In the genomic region with DNA sequence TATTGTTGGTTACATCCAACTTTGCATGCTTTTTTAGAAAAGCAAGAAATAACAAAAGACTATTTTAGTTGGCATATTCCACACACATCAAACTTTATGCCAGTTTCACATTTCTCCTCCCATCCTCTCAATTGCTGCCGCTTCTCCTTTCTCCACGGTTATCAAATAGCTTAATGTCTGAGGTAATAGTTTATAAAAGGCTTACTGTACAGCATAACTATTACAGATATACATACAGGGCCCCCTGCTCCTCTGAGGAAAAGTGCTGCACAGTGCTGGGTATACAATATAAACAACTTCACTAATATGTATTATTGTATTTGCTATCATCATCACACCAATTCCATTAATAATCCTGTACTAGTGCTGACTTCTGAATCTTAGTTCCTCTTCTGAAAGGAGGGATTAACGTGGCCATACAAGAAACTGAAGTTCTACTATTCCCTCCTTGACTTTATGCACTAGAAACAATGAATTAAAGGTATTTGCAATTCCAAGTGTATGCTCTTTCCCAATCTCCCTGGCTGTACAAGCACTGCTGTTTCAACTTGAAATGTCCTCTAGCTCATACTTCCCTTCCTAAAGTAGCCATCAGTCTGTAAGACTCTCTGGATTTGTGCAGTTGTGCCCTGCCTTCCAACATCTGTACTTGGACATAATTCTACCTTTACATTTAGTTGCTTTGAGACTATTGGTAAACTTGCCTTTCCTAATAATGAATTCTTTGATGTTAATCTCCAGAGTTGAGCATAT, we compare ENCODE assay signal across 10 cellular contexts. TPM values are rescaled to one million over a fixed set of nuclear protein-coding genes. Genes with fewer than 3 reads are reported as not detected.
DNase-seq lines count a peak whose midpoint lies in the region; ATAC-seq and TF ChIP-seq lines count a peak whose summit lies in the region.
"Had no signal": no experiment of that assay in that cellular context is flagged by ENCODE, and none has a peak within 500 bp of the region (broad histone marks: within the 10 kb centered on the region; RNA-seq: fewer than 3 reads in every experiment).

No MANE protein-coding gene starts in this region.

- peak in 1 of 2 donors; percentile 9 for TF ChIP-seq POLR2A in thyroid gland (IDR thresholded peaks at IDR 0.05)

- 9 to 18% methylated on average over 3 of the region's 3 CpGs for WGBS in thyroid gland, 2 donors

- no peak for ATAC-seq in esophagus mucosa
- ATAC-seq: activated CD8-positive, alpha-beta memory T cell treated with anti-CD3 and anti-CD28 coated beads, Interleukin-2, amount 10 ng/mL, durations not matched to agents 7 days and 5 days; natural killer cell treated with Interleukin-12 subunit alpha and Interleukin-12 subunit beta and Interleukin-15 and Interleukin-18, amount 100 ng/mL, for 72 hours had no signal

- H3K4me3 ChIP-seq in iPS-20b (ENCODE audit: low read length) (peak overlapping the region; percentile 90), thyroid gland (replicated peaks in 1 of 3) (peak overlapping the region in 1 of 3 donors; percentile 87)

- no peaks in the 10 kb centered on the region for H3K9me3 ChIP-seq in iPS-20b (ENCODE audit: insufficient read depth, low read depth, low read length)
- no peaks in the 10 kb centered on the region for H3K9me3 ChIP-seq in thyroid gland

- H3K4me1 ChIP-seq in iPS-20b (ENCODE audit: insufficient read depth, low read length) (peaks cover 14% of the 10 kb centered on the region; the same call in 1 of the 2 replicates), thyroid gland (peaks cover 18 to 27% of the 10 kb centered on the region in 2 donors)

- H3K27me3 ChIP-seq in iPS-20b (ENCODE audit: insufficient read depth, low read length): no peaks in the 10 kb centered on the region
- no peaks in the 10 kb centered on the region for H3K27me3 ChIP-seq in thyroid gland

- DNase-seq in NCI-H510A treated with DMSO at 0.1 percent for 48 hours (lab: John Stamatoyannopoulos, UW) (peak; percentile 32), NCI-H510A (lab: John Stamatoyannopoulos, UW) (no peak), thyroid gland (no peak), NCI-H187 (lab: John Stamatoyannopoulos, UW) (no peak), GOT3 (lab: John Stamatoyannopoulos, UW) (no peak)
- DNase-seq: activated CD8-positive, alpha-beta memory T cell treated with anti-CD3 and anti-CD28 coated beads, Interleukin-2, amount 10 ng/mL, durations not matched to agents 7 days and 5 days had no signal

- H3K27ac ChIP-seq in VCaP: peak overlapping the region; percentile 98
- H3K27ac ChIP-seq in iPS-20b (ENCODE audit: low read length): no peak overlapping the region
- H3K27ac ChIP-seq in thyroid gland: peak overlapping the region; percentile 98 to 100 (median 100)

- intact Hi-C loops in thyroid gland (cut with DNase I): no loop called here

- peak overlapping the region; percentile 67; the same call in 1 of the 2 replicates for H3K9ac ChIP-seq in iPS-20b (ENCODE audit: low read depth, low read length)

- TF ChIP-seq CTCF in VCaP (conservative IDR thresholded peaks at IDR 0.05) (no peak), thyroid gland (IDR thresholded peaks at IDR 0.05) (no peak)

- H3K36me3 ChIP-seq in iPS-20b (ENCODE audit: insufficient read depth, low read depth, low read length) (no peaks in the 10 kb centered on the region), thyroid gland (no peaks in the 10 kb centered on the region)

RNA-seq across cellular contexts. Expression of a gene that starts 2.5 kb away (rescaled TPM):
- total RNA-seq in thyroid gland (100 to 1,000 TPM; 302 to 449 (median 371) TPM), esophagus mucosa (155 TPM)
